22 cellular contexts compared by ENCODE assay signal in the genomic region with DNA sequence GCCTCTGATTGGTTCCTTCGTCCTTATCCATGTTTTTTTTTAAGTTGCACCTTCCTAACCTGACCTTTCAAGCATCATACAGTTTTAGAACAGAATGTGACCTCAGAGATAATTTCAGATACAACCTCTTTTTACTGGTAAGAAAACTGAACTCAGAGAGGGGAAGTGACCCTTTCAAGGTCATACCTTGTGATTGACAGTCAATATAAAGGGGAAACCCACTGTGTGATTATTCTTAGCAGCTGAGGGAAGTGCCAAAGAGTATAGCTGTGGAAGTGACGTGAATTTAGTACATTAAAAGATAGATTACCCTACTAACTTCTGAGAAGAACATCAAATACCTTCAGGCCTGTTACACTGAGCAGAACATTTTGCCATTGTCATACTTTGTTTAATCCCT.
"Had no signal": no experiment of that assay in that cellular context is flagged by ENCODE, and none has a peak within 500 bp of the region (broad histone marks: within the 10 kb centered on the region; RNA-seq: fewer than 3 reads in every experiment).

No MANE protein-coding gene starts in this region.

- H3K27ac Mint-ChIP-seq: activated naive CD8-positive, alpha-beta T cell treated with anti-CD3 and anti-CD28 coated beads for 36 hours; naive thymus-derived CD8-positive, alpha-beta T cell; neural progenitor cell; stimulated activated naive CD8-positive, alpha-beta T cell treated with anti-CD3 and anti-CD28 coated beads, Interleukin-15, Interleukin-2, amounts not matched to agents 100 ng/mL and 50 ng/mL, for 24 hours; WTC11 had no signal

- ATAC-seq: activated T-cell treated with anti-CD3 and anti-CD28 coated beads, Interleukin-2, amount 50 U/mL, for 4 hours; heart right ventricle; left lung; naive thymus-derived CD8-positive, alpha-beta T cell; WTC11 had no signal

- DNase-seq: activated CD4-positive, alpha-beta T cell treated with anti-CD3 and anti-CD28 coated beads, Interleukin-2, amount 50 U/mL, for 4 hours; activated CD8-positive, alpha-beta memory T cell treated with anti-CD3 and anti-CD28 coated beads, Interleukin-2, amount 50 U/mL, for 48 hours; activated naive CD4-positive, alpha-beta T cell treated with Interleukin-2 at 50 U/mL for 16 hours; activated naive CD8-positive, alpha-beta T cell treated with anti-CD3 and anti-CD28 coated beads for 36 hours; activated T-cell treated with anti-CD3 and anti-CD28 coated beads, Interleukin-2, amount 50 U/mL, for 4 hours; central memory CD4-positive, alpha-beta T cell; dermis blood vessel endothelial cell; effector CD8-positive, alpha-beta T cell; erythroblast; foreskin fibroblast; heart right ventricle; kidney glomerular epithelial cell; left lung; naive thymus-derived CD8-positive, alpha-beta T cell; spleen; stimulated activated CD4-positive, alpha-beta T cell treated with anti-CD3 and anti-CD28 coated beads, Interleukin-4, amount 100 ng/mL, for 24 hours; substantia nigra; T-helper 9 cell; tibial artery had no signal

- H3K36me3 Mint-ChIP-seq: activated naive CD8-positive, alpha-beta T cell treated with anti-CD3 and anti-CD28 coated beads for 36 hours; neural progenitor cell had no signal

- H3K4me3 Mint-ChIP-seq: activated naive CD8-positive, alpha-beta T cell treated with anti-CD3 and anti-CD28 coated beads for 36 hours; activated T-cell treated with anti-CD3 and anti-CD28 coated beads, Interleukin-2, amount 50 U/mL, for 4 hours; naive thymus-derived CD8-positive, alpha-beta T cell; neural progenitor cell; stimulated activated naive CD8-positive, alpha-beta T cell treated with anti-CD3 and anti-CD28 coated beads, Interleukin-15, Interleukin-2, amounts not matched to agents 100 ng/mL and 50 ng/mL, for 24 hours; WTC11 had no signal

- H3K4me1 Mint-ChIP-seq: activated naive CD8-positive, alpha-beta T cell treated with anti-CD3 and anti-CD28 coated beads for 36 hours; naive thymus-derived CD8-positive, alpha-beta T cell; neural progenitor cell had no signal
